8 cellular contexts compared by ENCODE assay signal in the genomic region with DNA sequence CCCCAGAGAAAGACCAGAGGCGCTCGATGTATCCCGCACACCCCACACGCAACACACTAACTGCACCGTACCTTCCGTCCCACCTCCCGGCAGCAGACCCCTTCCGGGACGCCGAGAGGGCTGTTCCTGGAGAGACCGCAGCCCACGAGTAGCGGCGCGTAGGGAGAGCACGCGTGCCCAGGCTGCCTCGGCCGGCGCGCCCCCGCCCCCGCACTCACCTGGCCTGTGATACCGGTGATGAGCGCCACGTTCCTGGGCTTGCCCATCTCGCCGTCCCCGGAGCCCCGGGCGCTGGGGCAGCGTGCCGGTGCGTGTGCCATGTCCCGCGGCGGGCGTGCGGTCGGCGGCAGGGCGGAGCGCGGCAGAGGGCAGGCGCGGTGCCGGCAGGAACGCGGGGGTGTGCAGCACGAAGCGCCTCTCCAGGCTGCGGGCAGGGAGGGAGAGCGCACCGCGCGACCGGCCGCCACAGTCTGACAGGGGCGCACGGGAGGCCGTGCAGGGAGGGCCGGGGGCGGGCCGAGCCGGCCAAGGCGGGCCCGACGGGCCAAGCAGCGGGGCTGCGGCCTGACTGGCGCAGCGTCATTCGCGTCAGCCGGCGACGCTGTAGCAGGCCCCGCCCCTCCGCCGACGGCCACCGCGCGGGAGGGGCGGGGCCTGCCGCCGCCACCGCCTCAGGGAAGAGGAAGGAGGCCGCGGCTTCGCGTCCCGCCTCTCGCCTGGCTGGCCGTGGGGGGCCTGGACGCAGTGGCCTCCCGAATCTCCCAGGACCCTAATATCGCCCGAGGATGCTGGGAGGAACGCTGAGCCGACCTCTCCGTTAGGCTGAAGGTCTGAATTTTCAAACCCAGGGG. TPM values are rescaled to one million over a fixed set of nuclear protein-coding genes. Genes with fewer than 3 reads are reported as not detected.
DNase-seq lines count a peak whose midpoint lies in the region; ATAC-seq and TF ChIP-seq lines count a peak whose summit lies in the region.

A gene (minus strand): TSS at position 503 of the 851 bp plus-strand sequence.

- peak within 1 kb of the TSS; percentile 99 for H3K27ac Mint-ChIP-seq in type B pancreatic cell

- peak within 1 kb of the TSS; percentile 95 for H3K4me3 Mint-ChIP-seq in type B pancreatic cell

- no peaks in the 10 kb centered on the region for H3K36me3 Mint-ChIP-seq in type B pancreatic cell

- peaks cover 25% of the 10 kb centered on the region for H3K4me1 Mint-ChIP-seq in type B pancreatic cell (ENCODE audit: unreplicated experiment)

- no peak for TF ChIP-seq CTCF in GM12865 (IDR thresholded peaks at IDR 0.05; ENCODE audit: insufficient read depth, low read depth, low read length, missing control alignments)
- TF ChIP-seq CTCF in heart left ventricle (IDR thresholded peaks at IDR 0.05), result peak in 2 of 12 donors; percentile 7 to 21
- TF ChIP-seq CTCF in type B pancreatic cell (conservative IDR thresholded peaks at IDR 0.05), result no peak

- H3K27me3 Mint-ChIP-seq in type B pancreatic cell, result peaks cover 4% of the 10 kb centered on the region

- peak; percentile 69 to 97 for TF ChIP-seq POLR2A in heart left ventricle (IDR thresholded peaks at IDR 0.05)

- peak; percentile 93 for ATAC-seq in HG02610 (IDR thresholded peaks at IDR 0.05; ENCODE audit: unreplicated experiment)
- peak; percentile 99 to 100 (median 100) for ATAC-seq in heart left ventricle

- no peaks in the 10 kb centered on the region for H3K9me3 Mint-ChIP-seq in type B pancreatic cell

- intact Hi-C loops in heart left ventricle (cut with DNase I) (no loop called here), posterior vena cava (cut with DNase I) (no loop called here)

- peaks cover 0 to 31% (median 14%) of the 10 kb centered on the region in 12 donors for H3K4me1 ChIP-seq in heart left ventricle

- WGBS in adipose tissue, 3 donors, result 0 to 1% (median 1%) methylated on average over 89 to 101 of the region's 102 CpGs
- 0 to 1% (median 0%) methylated on average over 10 to 102 of the region's 102 CpGs for WGBS in heart left ventricle, 4 donors

- H3K27ac ChIP-seq in adipose tissue (ENCODE audit: low read depth, low read length) (peak within 1 kb of the TSS; percentile 67), heart left ventricle (peak within 1 kb of the TSS; percentile 51 to 95 (median 87))

- DNase-seq in GM12865 (ENCODE audit: low read depth) (peak; percentile 93), NCI-H1092 treated with DMSO at 0.1 percent for 48 hours (lab: John Stamatoyannopoulos, UW) (peak; percentile 47), T-helper 1 cell (peak; percentile 70 to 86 (median 73)), heart left ventricle (peak; percentile 89 to 94 (median 91)), posterior vena cava (ENCODE audit: low spot score) (peak; percentile 96), type B pancreatic cell (ENCODE audit: extremely low spot score, unreplicated experiment) (peak; percentile 89)

- H3K36me3 ChIP-seq in heart left ventricle, result peaks cover 0 to 16% (median 11%) of the 10 kb centered on the region in 9 donors

- H3K4me3 ChIP-seq in GM12865 (ENCODE audit: low read depth, low read length) (peak within 1 kb of the TSS; percentile 99), heart left ventricle (peak within 1 kb of the TSS; percentile 72 to 99 (median 92))

- H3K27me3 ChIP-seq in heart left ventricle, result no peaks in the 10 kb centered on the region

- H3K9me3 ChIP-seq in heart left ventricle, result no peaks in the 10 kb centered on the region

RNA-seq across cellular contexts. Expression of the gene that starts here (rescaled TPM):
- polyA plus RNA-seq in adipose tissue (10 to 100 TPM; 13.6 to 21.4 (median 14.9) TPM), heart left ventricle (1 to 10 TPM; 4.9 to 7.0 TPM)
- total RNA-seq in heart left ventricle (10 to 100 TPM in 1 of 9 donors, 1 to 10 TPM in 8; 4.5 to 10.7 (median 7.3) TPM), posterior vena cava (10 to 100 TPM; 14.9 to 20.1 TPM), type B pancreatic cell (ENCODE audit: low replicate concordance) (27.5 and 41.3 TPM in 2 replicates)

Comparison
In these comparisons a context has a peak if more than half of its experiments do, and no peak if none do; other contexts are left out.
1. Peak in every context shown above with its lines: DNase-seq, ATAC-seq, H3K4me3 ChIP-seq and H3K27ac ChIP-seq.